Comparison of ENCODE assay signal across 8 cellular contexts in genomic region chr15:75042730-75043508, GRCh38. TPM values are rescaled to one million over a fixed set of nuclear protein-coding genes. Genes with fewer than 3 reads are reported as not detected.
DNase-seq lines count a peak whose midpoint lies in the region; ATAC-seq and TF ChIP-seq lines count a peak whose summit lies in the region.

No MANE protein-coding gene starts in this region.

- H3K36me3 ChIP-seq in BE2C = no peaks in the 10 kb centered on the region

- peaks cover 27% of the 10 kb centered on the region for H3K4me1 ChIP-seq in BE2C

- ATAC-seq in GM19043 (IDR thresholded peaks at IDR 0.05; ENCODE audit: low read depth, unreplicated experiment) (peak; percentile 65), HG03175 (IDR thresholded peaks at IDR 0.05; ENCODE audit: unreplicated experiment) (peak; percentile 77)

- H3K27ac ChIP-seq in skin epidermis = peak overlapping the region; percentile 43 to 90 (median 73)

- H3K4me3 ChIP-seq in BE2C (ENCODE audit: low read depth, low read length) = no peak overlapping the region
- H3K4me3 ChIP-seq in skin epidermis = no peak overlapping the region

- H3K27me3 ChIP-seq in BE2C = no peaks in the 10 kb centered on the region

- no peaks in the 10 kb centered on the region for H3K9me3 ChIP-seq in BE2C

- peak; percentile 57 for TF ChIP-seq CTCF in BE2C (IDR thresholded peaks at IDR 0.05; ENCODE audit: low read depth, low read length)

- DNase-seq in BE2C = peak; percentile 60
- peak; percentile 99 for DNase-seq in SKM-1 (lab: John Stamatoyannopoulos, UW; ENCODE audit: unreplicated experiment)
- DNase-seq in amniotic epithelial cell (ENCODE audit: low read depth) = peak; percentile 42
- peak in 45 of 51 donors; percentile 6 to 72 (median 43) for DNase-seq in hypothalamus (lab: John Stamatoyannopoulos, UW)
- DNase-seq in NCI-H446 (lab: John Stamatoyannopoulos, UW) = no peak

RNA-seq across cellular contexts. Expression of gene PPCDC, which starts 19.5 kb away (rescaled TPM):
- polyA plus RNA-seq in BE2C (2012; ENCODE audit: insufficient read depth, insufficient read length, low read depth) = 37.0 TPM

RNA-seq across cellular contexts. Expression of gene SCAMP5, which starts 47.6 kb away (rescaled TPM):
- polyA plus RNA-seq in BE2C (2012; ENCODE audit: insufficient read depth, insufficient read length, low read depth) = 261 TPM

Comparison
In these comparisons a context has a peak if more than half of its experiments do, and no peak if none do; other contexts are left out.
1. DNase-seq: peak in BE2C (single experiment), SKM-1 (single experiment), amniotic epithelial cell (single experiment) and hypothalamus (45 of 51); none in NCI-H446 (0 of 2).